Comparison of ENCODE assay signal across 8 cellular contexts in the genomic region with DNA sequence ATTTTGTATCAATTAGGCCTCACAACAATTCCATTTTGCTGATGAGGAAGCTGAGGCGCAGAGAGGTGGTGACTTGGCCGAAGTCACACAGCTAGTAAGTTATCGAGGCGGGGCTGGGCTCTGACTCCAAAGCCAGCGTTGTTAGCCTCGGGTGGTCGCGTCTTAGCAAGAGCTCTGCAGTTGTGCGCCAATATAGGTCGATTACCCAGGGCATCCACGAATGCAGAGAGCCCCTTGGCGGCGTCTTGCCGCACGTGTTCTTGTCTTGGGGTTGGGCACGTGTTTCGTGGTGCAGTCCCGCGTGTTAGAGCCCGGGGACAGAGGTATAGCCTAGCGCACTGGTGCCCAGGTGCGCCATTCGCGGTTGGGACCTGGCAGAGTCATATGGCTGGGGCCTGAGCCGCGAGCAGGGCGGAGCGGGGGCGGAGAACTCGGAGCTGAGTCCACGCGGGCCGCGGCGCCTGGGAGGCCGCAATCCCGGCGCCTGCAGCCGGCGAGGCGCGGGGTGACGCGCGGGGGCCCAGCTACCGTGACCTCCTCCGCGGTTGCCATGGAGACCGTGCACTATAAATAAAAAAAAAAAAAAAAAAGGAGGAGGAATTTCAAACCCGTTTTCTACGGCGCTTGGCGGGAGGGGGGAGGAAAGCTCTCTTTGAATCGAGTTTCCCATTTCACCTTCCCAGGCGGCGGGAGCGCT.
DNase-seq lines count a peak whose midpoint lies in the region; ATAC-seq and TF ChIP-seq lines count a peak whose summit lies in the region.

No MANE protein-coding gene starts in this region.

- H3K27me3 ChIP-seq in ACC112 (ENCODE audit: insufficient read depth, low read length) (no peaks in the 10 kb centered on the region), OCI-LY1 (ENCODE audit: insufficient read depth, low read length) (no peaks in the 10 kb centered on the region), neuronal stem cell (ENCODE audit: control insufficient read depth in 3 of 3, insufficient read depth in 3 of 3, low read depth in 1 of 3, low read length in 3 of 3) (no peaks in the 10 kb centered on the region), upper lobe of left lung (peaks cover 0 to 28% (median 7%) of the 10 kb centered on the region in 4 donors)

- no peaks in the 10 kb centered on the region for H3K79me2 ChIP-seq in ACC112 (ENCODE audit: control insufficient read depth, insufficient read depth, low read length, unreplicated experiment)
- no peaks in the 10 kb centered on the region for H3K79me2 ChIP-seq in OCI-LY1 (ENCODE audit: insufficient read depth, low read length)

- peak overlapping the region; percentile 59 for H2BK12ac ChIP-seq in neuronal stem cell (ENCODE audit: low read length)

- peak overlapping the region; percentile 84 for H3K4me3 ChIP-seq in ACC112 (ENCODE audit: low read depth, low read length)
- peak overlapping the region; percentile 67 for H3K4me3 ChIP-seq in OCI-LY1 (ENCODE audit: low read depth, low read length, poor library complexity, severe bottlenecking)
- peak overlapping the region; percentile 47 to 51 for H3K4me3 ChIP-seq in foreskin fibroblast (ENCODE audit: low read depth in 1 of 2, low read length in 2 of 2)
- peak overlapping the region; percentile 42 to 74 for H3K4me3 ChIP-seq in neuronal stem cell (ENCODE audit: low read length in 2 of 2)
- H3K4me3 ChIP-seq in upper lobe of left lung = peak overlapping the region; percentile 11 to 56 (median 50)

- peak overlapping the region; percentile 8 for H3K23ac ChIP-seq in neuronal stem cell (ENCODE audit: low read depth, low read length, poor library complexity)

- H3K4me1 ChIP-seq in ACC112 (ENCODE audit: control insufficient read depth, insufficient read depth, low read length, unreplicated experiment) = peaks cover 15% of the 10 kb centered on the region
- H3K4me1 ChIP-seq in OCI-LY1 (ENCODE audit: insufficient read depth, low read length, severe bottlenecking) = peaks cover 56% of the 10 kb centered on the region
- H3K4me1 ChIP-seq in neuronal stem cell (ENCODE audit: control insufficient read depth in 2 of 2, insufficient read depth in 1 of 2, low read depth in 1 of 2, low read length in 2 of 2) = peaks cover 37 to 41% of the 10 kb centered on the region in 2 donors
- H3K4me1 ChIP-seq in upper lobe of left lung = peaks cover 32 to 35% (median 33%) of the 10 kb centered on the region in 4 donors

- H3K9me3 ChIP-seq in OCI-LY1 (ENCODE audit: low read length) (no peaks in the 10 kb centered on the region), neuronal stem cell (replicated peaks in 1 of 2; ENCODE audit: control insufficient read depth in 2 of 2, insufficient read depth in 1 of 2, low read depth in 1 of 2, low read length in 2 of 2) (no peaks in the 10 kb centered on the region), upper lobe of left lung (no peaks in the 10 kb centered on the region)

- TF ChIP-seq POLR2A in upper lobe of left lung (IDR thresholded peaks at IDR 0.05) = no peak

- no peaks in the 10 kb centered on the region for H3K36me3 ChIP-seq in ACC112 (ENCODE audit: insufficient read depth, low read length)
- no peaks in the 10 kb centered on the region for H3K36me3 ChIP-seq in OCI-LY1 (ENCODE audit: insufficient read depth, low read length)
- H3K36me3 ChIP-seq in neuronal stem cell (replicated peaks in 1 of 2; ENCODE audit: control insufficient read depth in 2 of 2, insufficient read depth in 2 of 2, low read length in 2 of 2) = no peaks in the 10 kb centered on the region
- H3K36me3 ChIP-seq in upper lobe of left lung = no peaks in the 10 kb centered on the region

- peak in 1 of 2 donors; percentile 73 for ATAC-seq in upper lobe of left lung (ENCODE audit: low FRiP score in 2 of 2)

- TF ChIP-seq EP300 in upper lobe of left lung (IDR thresholded peaks at IDR 0.05) = no peak

- no peaks in the 10 kb centered on the region for H4K20me1 ChIP-seq in OCI-LY1 (ENCODE audit: insufficient read depth, low read length)

- peak; percentile 49 for DNase-seq in GM19238 (ENCODE audit: insufficient read length, low spot score)
- peak; percentile 20 for DNase-seq in activated effector memory CD4-positive, alpha-beta T cell treated with Interleukin-2 at 50 U/mL for 16 hours
- peak in 1 of 2 donors; percentile 67 for DNase-seq in foreskin fibroblast
- DNase-seq in neuronal stem cell (ENCODE audit: low spot score) = peak; percentile 75
- DNase-seq in upper lobe of left lung = peak in 1 of 2 donors; percentile 92
- no peak for DNase-seq in middle frontal gyrus (ENCODE audit: extremely low spot score, low spot score)

- TF ChIP-seq CTCF in OCI-LY1 (IDR thresholded peaks at IDR 0.05; ENCODE audit: low read length) (no peak), foreskin fibroblast (IDR thresholded peaks at IDR 0.05; ENCODE audit: low read depth, low read length) (no peak), upper lobe of left lung (IDR thresholded peaks at IDR 0.05) (no peak)

- peak overlapping the region; percentile 50 for H2BK120ac ChIP-seq in neuronal stem cell (ENCODE audit: low read depth, low read length)

- H3K79me1 ChIP-seq in neuronal stem cell (ENCODE audit: low read depth, low read length) = no peaks in the 10 kb centered on the region

- H3K4me2 ChIP-seq in OCI-LY1 (ENCODE audit: low read length) (peak overlapping the region; percentile 66), neuronal stem cell (ENCODE audit: insufficient read depth, low read length, poor library complexity, severe bottlenecking) (peak overlapping the region; percentile 79)

- H3K9ac ChIP-seq in OCI-LY1 (ENCODE audit: low read length) (peak overlapping the region; percentile 70), neuronal stem cell (ENCODE audit: low read depth, low read length, poor library complexity) (peak overlapping the region; percentile 75)

- H3K27ac ChIP-seq in ACC112 (ENCODE audit: low read depth, low read length) (peak overlapping the region; percentile 7; the same call in 1 of the 2 replicates), OCI-LY1 (ENCODE audit: low read depth, low read length, poor library complexity, severe bottlenecking) (peak overlapping the region; percentile 94), neuronal stem cell (replicated peaks; ENCODE audit: low read length) (peak overlapping the region; percentile 72), upper lobe of left lung (peak overlapping the region in 2 of 4 donors; percentile 60 to 65)

- peak overlapping the region; percentile 47 for H3K4ac ChIP-seq in neuronal stem cell (ENCODE audit: low read length)

- no peak overlapping the region for H2BK5ac ChIP-seq in neuronal stem cell (ENCODE audit: low read length)

- no CpG with 5 or more reads among the region's 57 CpGs for WGBS in neuronal stem cell (ENCODE audit: extremely low coverage in 2 of 2, insufficient read length in 2 of 2, insufficient replicate concordance in 1 of 2), 2 donors
- 6 to 9% methylated on average over 42 to 47 of the region's 57 CpGs for WGBS in upper lobe of left lung, 2 donors

- peak overlapping the region; percentile 73 for H2AK5ac ChIP-seq in neuronal stem cell (ENCODE audit: low read depth, low read length)

- peaks cover 6% of the 10 kb centered on the region; the same call in 1 of the 2 replicates for H3F3A ChIP-seq in OCI-LY1 (ENCODE audit: insufficient read depth, low read length)

- no peak overlapping the region for H4K91ac ChIP-seq in neuronal stem cell (ENCODE audit: low read depth, low read length, poor library complexity)

- peak overlapping the region; percentile 93 for H2AFZ ChIP-seq in ACC112 (ENCODE audit: low read length, unreplicated experiment)
- H2AFZ ChIP-seq in OCI-LY1 (ENCODE audit: low read length) = no peak overlapping the region
- H2AFZ ChIP-seq in neuronal stem cell (ENCODE audit: low read length) = peak overlapping the region; percentile 65

- H3K18ac ChIP-seq in neuronal stem cell (ENCODE audit: low read length) = peak overlapping the region; percentile 94

- H3K14ac ChIP-seq in neuronal stem cell (ENCODE audit: low read length) = no peak overlapping the region

- H2BK15ac ChIP-seq in neuronal stem cell (ENCODE audit: low read length) = peak overlapping the region; percentile 93

- H3K9me2 ChIP-seq in OCI-LY1 (ENCODE audit: low read depth, low read length) = no peaks in the 10 kb centered on the region

- H4K8ac ChIP-seq in neuronal stem cell (ENCODE audit: low read depth, low read length) = no peak overlapping the region
